6 cellular contexts compared by ENCODE assay signal in genomic region chr16:29176154-29176470, GRCh38.
DNase-seq lines count a peak whose midpoint lies in the region; ATAC-seq and TF ChIP-seq lines count a peak whose summit lies in the region.
"Not testable (repeated sequence)": the region's sequence is repeated elsewhere in the genome, so short reads cannot be mapped to it uniquely, and the experiment has no call there.

No MANE protein-coding gene starts in this region.

- H4K8ac ChIP-seq in mesenchymal stem cell (ENCODE audit: low read length): not testable (repeated sequence)

- H3K4ac ChIP-seq in mesenchymal stem cell (ENCODE audit: low read depth in 1 of 2, low read length in 2 of 2): not testable (repeated sequence)

- CTCF ChIA-PET in Panc1 (lab: Charles Lee): not testable (repeated sequence)

- in situ Hi-C loops in Panc1 (cut with HindIII; ENCODE audit: low pct_unique_long_range_greater_than_20kb, low sequenced_read_pairs): not testable (repeated sequence)

- H3K79me1 ChIP-seq in mesenchymal stem cell (replicated peaks; ENCODE audit: low read length, poor library complexity, severe bottlenecking): not testable (repeated sequence)

- peak overlapping the region; percentile 50 for H4K91ac ChIP-seq in mesenchymal stem cell (ENCODE audit: low read length)

- not testable (repeated sequence) for H3K27ac ChIP-seq in Panc1 (ENCODE audit: low read length); mesenchymal stem cell (ENCODE audit: low read length, poor library complexity, severe bottlenecking)
- H3K27ac ChIP-seq in coronary artery: peak overlapping the region in 1 of 2 donors; percentile 85
- H3K27ac ChIP-seq in heart left ventricle: peak overlapping the region in 10 of 12 donors; percentile 11 to 98 (median 84)
- peak overlapping the region; percentile 86 to 95 for H3K27ac ChIP-seq in right atrium auricular region

- not testable (repeated sequence) for H2AFZ ChIP-seq in mesenchymal stem cell (ENCODE audit: low read depth, low read length)

- not testable (repeated sequence) for H3K36me3 ChIP-seq in Panc1 (ENCODE audit: control insufficient read depth, insufficient read depth, low read length); heart left ventricle; right atrium auricular region; mesenchymal stem cell (ENCODE audit: control insufficient read depth in 1 of 2, insufficient read depth in 2 of 2, low read depth in 1 of 2, low read length in 2 of 2)

- not testable (repeated sequence) for H3K14ac ChIP-seq in mesenchymal stem cell (ENCODE audit: low read length in 2 of 2)

- not testable (repeated sequence) for H3K4me1 ChIP-seq in Panc1 (ENCODE audit: control insufficient read depth, insufficient read depth, low read length); mesenchymal stem cell (ENCODE audit: control insufficient read depth, insufficient read depth, low read depth, low read length)
- peaks cover 0 to 40% (median 24%) of the 10 kb centered on the region in 12 donors for H3K4me1 ChIP-seq in heart left ventricle
- H3K4me1 ChIP-seq in right atrium auricular region: peaks cover 0 to 43% of the 10 kb centered on the region in 2 donors

- not testable (repeated sequence) for H3K27me3 ChIP-seq in Panc1 (ENCODE audit: control insufficient read depth, insufficient read depth, low read length); heart left ventricle; right atrium auricular region; mesenchymal stem cell (ENCODE audit: control insufficient read depth in 1 of 2, insufficient read depth in 1 of 2, low read length in 2 of 2)

- intact Hi-C loops in Panc1 (cut with micrococcal nuclease; ENCODE audit: unreplicated experiment): not testable (repeated sequence)
- intact Hi-C loops in heart left ventricle (cut with DNase I): loop anchor here in 3 of 10 donors (5.0 to 10.0 kb wide), 2 partner anchors 51 to 59 kb away; no protein-coding TSS in a partner anchor

- BruUV-seq in Panc1 (replicated peaks; lab: Mats Ljungman, UMichigan): not testable (repeated sequence)

- H3K9me3 ChIP-seq in Panc1 (ENCODE audit: control insufficient read depth, insufficient read depth, low read depth, low read length); right atrium auricular region; mesenchymal stem cell (ENCODE audit: control insufficient read depth, low read length): not testable (repeated sequence)
- peaks cover 0 to 11% (median 3%) of the 10 kb centered on the region in 12 donors for H3K9me3 ChIP-seq in heart left ventricle

- H2BK5ac ChIP-seq in mesenchymal stem cell (ENCODE audit: low read depth, low read length, poor library complexity, severe bottlenecking): not testable (repeated sequence)

- TF ChIP-seq POLR2A in heart left ventricle (IDR thresholded peaks at IDR 0.05): not testable (repeated sequence)

- not testable (repeated sequence) for H3K23ac ChIP-seq in mesenchymal stem cell (ENCODE audit: low read length in 2 of 2)

- not testable (repeated sequence) for TF ChIP-seq CTCF in Panc1 (IDR thresholded peaks at IDR 0.05); coronary artery (IDR thresholded peaks at IDR 0.05); heart left ventricle (IDR thresholded peaks at IDR 0.05); right atrium auricular region (IDR thresholded peaks at IDR 0.05)

- not testable (repeated sequence) for H3K4me2 ChIP-seq in mesenchymal stem cell (ENCODE audit: low read length, poor library complexity, severe bottlenecking)

- not testable (repeated sequence) for H3K18ac ChIP-seq in mesenchymal stem cell (ENCODE audit: low read depth in 1 of 2, low read length in 2 of 2)

- H2BK12ac ChIP-seq in mesenchymal stem cell (ENCODE audit: low read length in 2 of 2): not testable (repeated sequence)

- H3K9ac ChIP-seq in mesenchymal stem cell (ENCODE audit: low read length): not testable (repeated sequence)

- H2BK15ac ChIP-seq in mesenchymal stem cell (ENCODE audit: low read depth, poor library complexity, severe bottlenecking): not testable (repeated sequence)

- H3K4me3 ChIP-seq in Panc1 (ENCODE audit: low read depth in 2 of 2, low read length in 2 of 2); coronary artery; heart left ventricle; right atrium auricular region; mesenchymal stem cell (ENCODE audit: insufficient read depth in 1 of 2, low read depth in 1 of 2, low read length in 2 of 2): not testable (repeated sequence)

- not testable (repeated sequence) for DNase-seq in Panc1 (ENCODE audit: low read depth, low spot score); heart left ventricle; right atrium auricular region (ENCODE audit: low spot score); mesenchymal stem cell
- peak; percentile 71 for DNase-seq in coronary artery (ENCODE audit: low spot score)
- DNase-seq in left lobe of liver (ENCODE audit: low spot score): peak; percentile 91

- H2BK120ac ChIP-seq in mesenchymal stem cell (ENCODE audit: low read depth, low read length): not testable (repeated sequence)

- H2AK5ac ChIP-seq in mesenchymal stem cell (ENCODE audit: low read length, severe bottlenecking): not testable (repeated sequence)

- POLR2A ChIA-PET in Panc1 (lab: Charles Lee): not testable (repeated sequence)

- 65 to 85% (median 81%) methylated on average over 3 to 7 of the region's 7 CpGs for WGBS in heart left ventricle, 4 donors
- 81% methylated on average over 7 of the region's 7 CpGs for WGBS in mesenchymal stem cell

- ATAC-seq in Panc1 (peak; percentile 44; the same call in 1 of the 2 replicates), left lobe of liver (peak; percentile 63)
- not testable (repeated sequence) for ATAC-seq in heart left ventricle
